ENCODE assay signal across 1 cellular context in genomic region chr14:52049721-52050588, GRCh38.
TF ChIP-seq lines count a peak whose summit lies in the region.

No MANE protein-coding gene starts in this region.

TF ChIP-seq in IMR-90, 13 proteins besides CTCF, POLR2A, EP300 and RAD21:
- no peak for TF ChIP-seq SMC3 (IDR thresholded peaks at IDR 0.05; ENCODE audit: low read depth, low read length)
- TF ChIP-seq ELK1 (IDR thresholded peaks at IDR 0.05; ENCODE audit: borderline replicate concordance, low read depth, low read length), result no peak
- no peak for TF ChIP-seq MXI1 (IDR thresholded peaks at IDR 0.05; ENCODE audit: borderline replicate concordance, low read depth, low read length)
- no peak for TF ChIP-seq CEBPB (IDR thresholded peaks at IDR 0.05; ENCODE audit: low read depth, low read length)
- TF ChIP-seq NFE2L2 (IDR thresholded peaks at IDR 0.05; ENCODE audit: low read depth, low read length), result no peak
